ENCODE assay signal across 8 cellular contexts in genomic region chr13:49110122-49110831, GRCh38.
DNase-seq lines count a peak whose midpoint lies in the region; ATAC-seq and TF ChIP-seq lines count a peak whose summit lies in the region.

No MANE protein-coding gene starts in this region.

- DNase-seq in DMS153 treated with DMSO at 0.1 percent for 48 hours (lab: John Stamatoyannopoulos, UW; ENCODE audit: unreplicated experiment) (peak; percentile 36), NCI-H2196 treated with DMSO at 0.1 percent for 48 hours (lab: John Stamatoyannopoulos, UW; ENCODE audit: unreplicated experiment) (peak; percentile 33), WERI-Rb-1 (peak; percentile 60), caudate nucleus (lab: John Stamatoyannopoulos, UW) (peak in 58 of 61 donors; percentile 1 to 89 (median 66)), inferior parietal cortex (ENCODE audit: extremely low spot score) (peak; percentile 96), smooth muscle cell of the brain vasculature (ENCODE audit: low read depth, low spot score) (peak; percentile 82), NCI-H146 (lab: John Stamatoyannopoulos, UW) (no peak)

- H3K27me3 ChIP-seq in WERI-Rb-1 (ENCODE audit: insufficient read depth, low read depth, severe bottlenecking), result no peaks in the 10 kb centered on the region

- no peaks in the 10 kb centered on the region for H3K36me3 ChIP-seq in WERI-Rb-1

- H3K9me3 ChIP-seq in WERI-Rb-1 (ENCODE audit: severe bottlenecking), result no peaks in the 10 kb centered on the region

- H3K27ac ChIP-seq in WERI-Rb-1, result peak overlapping the region; percentile 54
- peak overlapping the region; percentile 65 for H3K27ac ChIP-seq in caudate nucleus (ENCODE audit: low read depth, low read length)

- no peak for TF ChIP-seq CTCF in WERI-Rb-1 (IDR thresholded peaks at IDR 0.05; ENCODE audit: low read depth, low read length)

- peak overlapping the region; percentile 74 for H3K4me3 ChIP-seq in WERI-Rb-1 (ENCODE audit: low read depth, low read length)

- ATAC-seq in HG02588 (IDR thresholded peaks at IDR 0.05; ENCODE audit: unreplicated experiment), result peak; percentile 52
